Comparison of ENCODE assay signal across 8 cellular contexts in the genomic region with DNA sequence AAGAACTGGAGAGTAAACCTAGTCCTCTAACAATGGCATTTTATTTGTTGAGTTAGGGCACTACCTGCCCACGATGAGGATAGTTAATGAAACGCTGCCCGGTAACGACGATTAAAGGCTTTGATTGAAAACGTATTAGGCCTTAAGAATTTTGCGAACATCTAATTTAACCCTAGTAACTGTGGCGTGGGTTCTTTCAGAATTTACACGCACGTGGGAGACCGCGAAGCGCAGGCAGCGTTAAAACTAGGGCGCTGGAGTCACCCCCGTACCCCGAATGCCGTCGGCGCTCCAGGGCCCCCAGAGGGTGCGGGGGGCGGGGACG. TPM values are rescaled to one million over a fixed set of nuclear protein-coding genes. Genes with fewer than 3 reads are reported as not detected.
DNase-seq lines count a peak whose midpoint lies in the region; ATAC-seq and TF ChIP-seq lines count a peak whose summit lies in the region.

No MANE protein-coding gene starts in this region.

- H3K27me3 ChIP-seq in KMS-11 (ENCODE audit: insufficient read depth, low read depth) (no peaks in the 10 kb centered on the region), brain microvascular endothelial cell (replicated peaks) (no peaks in the 10 kb centered on the region), right lobe of liver (no peaks in the 10 kb centered on the region), transverse colon (no peaks in the 10 kb centered on the region)

- no peaks in the 10 kb centered on the region for H3K36me3 ChIP-seq in KMS-11 (ENCODE audit: insufficient read depth)
- no peaks in the 10 kb centered on the region for H3K36me3 ChIP-seq in brain microvascular endothelial cell (replicated peaks)
- H3K36me3 ChIP-seq in right lobe of liver, result no peaks in the 10 kb centered on the region
- H3K36me3 ChIP-seq in transverse colon, result no peaks in the 10 kb centered on the region

- H3K27ac ChIP-seq in KMS-11 (peak overlapping the region; percentile 89), brain microvascular endothelial cell (peak overlapping the region; percentile 89), right lobe of liver (peak overlapping the region; percentile 95 to 96 (median 95)), transverse colon (peak overlapping the region; percentile 95 to 99 (median 98))

- H3K9ac ChIP-seq in KMS-11, result peak overlapping the region; percentile 96

- H3K4me1 ChIP-seq in KMS-11 (ENCODE audit: low read depth, poor library complexity, severe bottlenecking), result peaks cover 30% of the 10 kb centered on the region
- peaks cover 0 to 19% (median 8%) of the 10 kb centered on the region in 4 donors for H3K4me1 ChIP-seq in right lobe of liver
- H3K4me1 ChIP-seq in transverse colon, result peaks cover 7 to 45% (median 30%) of the 10 kb centered on the region in 4 donors

- H3K4me3 ChIP-seq in KMS-11 (IDR thresholded peaks at IDR 0.05; ENCODE audit: insufficient read depth, low read depth, low read length), result peak overlapping the region; percentile 4
- H3K4me3 ChIP-seq in brain microvascular endothelial cell (ENCODE audit: low read depth, low read length), result peak overlapping the region; percentile 93
- H3K4me3 ChIP-seq in right lobe of liver, result peak overlapping the region; percentile 68 to 88 (median 73)
- H3K4me3 ChIP-seq in transverse colon, result peak overlapping the region; percentile 43 to 90 (median 74)

- WGBS in right lobe of liver (ENCODE audit: insufficient coverage, low coverage, low lambda C conversion rate, missing lambda C conversion rate), result 2% methylated on average over 10 of the region's 23 CpGs
- 1% methylated on average over 23 of the region's 23 CpGs; no CpG with 5 or more reads in 1 of the 2 donors for WGBS in transverse colon (ENCODE audit: low coverage in 1 of 2), 2 donors

- DNase-seq in activated gamma-delta T cell (lab: John Stamatoyannopoulos, UW), result peak; percentile 74
- DNase-seq in activated gamma-delta T cell treated with Interleukin-2 at 50 U/mL for 16 hours, result no peak
- DNase-seq in brain microvascular endothelial cell, result no peak
- DNase-seq in right lobe of liver, result no peak
- DNase-seq in transverse colon, result no peak
- DNase-seq in midbrain (lab: John Stamatoyannopoulos, UW), result no peak
- no peak for DNase-seq in OCI-M2 (lab: John Stamatoyannopoulos, UW; ENCODE audit: unreplicated experiment)

- peaks cover 15% of the 10 kb centered on the region for H4K20me1 ChIP-seq in KMS-11 (ENCODE audit: insufficient read depth)

- intact Hi-C loops in right lobe of liver (cut with DNase I) (no loop called here), transverse colon (cut with DNase I; ENCODE audit: low total_unique reads) (loop anchor here (10.0 kb wide), 1 partner anchor 80 kb away; the partner anchor contains the start of genes METTL4 and NDC80)

- in situ Hi-C loops in brain microvascular endothelial cell (cut with HindIII; ENCODE audit: low pct_ligation_motif_present, low sequenced_read_pairs) (no loop called here), transverse colon (cut with MboI; ENCODE audit: low pct_ligation_motif_present in 1 of 4, low pct_unique_long_range_greater_than_20kb in 1 of 4, low sequenced_read_pairs in 3 of 4) (loop anchor here in 2 of 4 donors (10.0 kb wide), 2 partner anchors 80 to 90 kb away; partner anchors contain the start of genes METTL4 (in 1 of the 2) and NDC80 (in 1 of the 2))

- H3K79me2 ChIP-seq in KMS-11 (ENCODE audit: insufficient read depth, low read depth), result peaks cover 39% of the 10 kb centered on the region

- peak in 3 of 4 donors; percentile 12 to 30 (median 28) for ATAC-seq in right lobe of liver

- no peaks in the 10 kb centered on the region for H3K9me3 ChIP-seq in right lobe of liver
- no peaks in the 10 kb centered on the region for H3K9me3 ChIP-seq in transverse colon

- TF ChIP-seq POLR2A in right lobe of liver (IDR thresholded peaks at IDR 0.05) (no peak), transverse colon (IDR thresholded peaks at IDR 0.05) (no peak)

- no peak for TF ChIP-seq CTCF in KMS-11 (conservative IDR thresholded peaks at IDR 0.05; ENCODE audit: low read depth, low read length)
- no peak for TF ChIP-seq CTCF in brain microvascular endothelial cell (IDR thresholded peaks at IDR 0.05; ENCODE audit: low read depth, low read length, missing control alignments)
- no peak for TF ChIP-seq CTCF in right lobe of liver (IDR thresholded peaks at IDR 0.05)
- peak in 1 of 5 experiments; percentile 23 for TF ChIP-seq CTCF in transverse colon (IDR thresholded peaks at IDR 0.05)

- no peak for TF ChIP-seq EP300 in transverse colon (IDR thresholded peaks at IDR 0.05; ENCODE audit: low read depth)

- H2AFZ ChIP-seq in KMS-11 (ENCODE audit: low read depth), result peak overlapping the region; percentile 66

- peak overlapping the region; percentile 42 for H3K4me2 ChIP-seq in KMS-11

RNA-seq across cellular contexts. Expression of gene SMCHD1, which starts 0.7 kb away (rescaled TPM):
- 10 to 100 TPM; 13.9 to 31.0 (median 17.3) TPM for total RNA-seq in right lobe of liver
- total RNA-seq in transverse colon, result 100 to 1,000 TPM in 3 of 4 donors, 10 to 100 TPM in 1; 41.0 to 179 (median 136) TPM

Comparison
In these comparisons a context has a peak if more than half of its experiments do, and no peak if none do; other contexts are left out.
1. H3K4me3 ChIP-seq: peak in every context shown above with its lines; median percentile 93 in brain microvascular endothelial cell; 74 in transverse colon; 73 in right lobe of liver; 4 in KMS-11.